9 cellular contexts compared by ENCODE assay signal in genomic region chr12:18861287-18861858, GRCh38.
DNase-seq lines count a peak whose midpoint lies in the region; ATAC-seq and TF ChIP-seq lines count a peak whose summit lies in the region.
"Had no signal": no experiment of that assay in that cellular context is flagged by ENCODE, and none has a peak within 500 bp of the region (broad histone marks: within the 10 kb centered on the region; RNA-seq: fewer than 3 reads in every experiment).

No MANE protein-coding gene starts in this region.

- peaks cover 0 to 6% of the 10 kb centered on the region in 2 experiments; a peak in 1 of 4 replicates for H3K4me1 ChIP-seq in HCT116 (ENCODE audit: control insufficient read depth in 1 of 2, insufficient read depth in 2 of 2, low read length in 2 of 2)
- H3K4me1 ChIP-seq in ascending aorta = no peaks in the 10 kb centered on the region

- peak overlapping the region; percentile 79 for H2AFZ ChIP-seq in HCT116 (ENCODE audit: low read depth, low read length, poor library complexity, severe bottlenecking)

- POLR2A ChIA-PET in HCT116 (lab: Charles Lee) = no interaction called here

- no peaks in the 10 kb centered on the region for H4K20me1 ChIP-seq in HCT116 (ENCODE audit: insufficient read depth)

- no TSS peak for BruUV-seq in HCT116 (replicated peaks; lab: Mats Ljungman, UMichigan)

- no peaks in the 10 kb centered on the region for H3K79me2 ChIP-seq in HCT116 (ENCODE audit: insufficient read depth, low read length)

- H3K9me3 ChIP-seq in HCT116 (ENCODE audit: control insufficient read depth in 1 of 2, insufficient read depth in 1 of 2, low read depth in 1 of 2, low read length in 2 of 2) = no peaks in the 10 kb centered on the region
- no peaks in the 10 kb centered on the region for H3K9me3 ChIP-seq in ascending aorta

- no peak overlapping the region for H3K27ac ChIP-seq in HCT116 (ENCODE audit: low read depth, low read length)
- no peak overlapping the region for H3K27ac ChIP-seq in ascending aorta
- H3K27ac ChIP-seq: SK-N-MC had no signal

- H3K9ac ChIP-seq in HCT116 (ENCODE audit: low read length) = no peak overlapping the region

- H3K36me3 ChIP-seq in HCT116 (ENCODE audit: control insufficient read depth in 1 of 2, insufficient read depth in 2 of 2, low read length in 2 of 2) = no peaks in the 10 kb centered on the region
- no peaks in the 10 kb centered on the region for H3K36me3 ChIP-seq in ascending aorta

- CTCF ChIA-PET in HCT116 (lab: Charles Lee) = interaction anchor here (0.7 to 2.4 kb wide), 3 partner anchors 13 to 325 kb away, joined by 3 to 10 read pairs (median 3); no protein-coding TSS in a partner anchor

- peak; percentile 69 for TF ChIP-seq RAD21 in HCT116 (IDR thresholded peaks at IDR 0.05; ENCODE audit: low read depth)

- TF ChIP-seq POLR2A in HCT116 (IDR thresholded peaks at IDR 0.05; ENCODE audit: borderline replicate concordance, extremely low read depth, insufficient read depth, insufficient read length) = no peak
- TF ChIP-seq POLR2A in GM18505 (IDR thresholded peaks at IDR 0.05; ENCODE audit: borderline replicate concordance, extremely low read depth, insufficient read depth, insufficient read length) = no peak

- H3K9me2 ChIP-seq in HCT116 (ENCODE audit: insufficient read depth) = no peaks in the 10 kb centered on the region

- H3K27me3 ChIP-seq in HCT116 (ENCODE audit: insufficient read depth, low read length) = no peaks in the 10 kb centered on the region
- no peaks in the 10 kb centered on the region for H3K27me3 ChIP-seq in ascending aorta

- TF ChIP-seq CTCF in AG09319 (IDR thresholded peaks at IDR 0.05; ENCODE audit: low read depth, low read length) (peak; percentile 30), HCT116 (IDR thresholded peaks at IDR 0.05 in 2 of 3, conservative IDR thresholded peaks at IDR 0.05 in 1 of 3; ENCODE audit: borderline replicate concordance in 1 of 3, insufficient read depth in 1 of 3, low read depth in 2 of 3, low read length in 2 of 3) (peak; percentile 57 to 74 (median 67); a peak in 5 of 6 replicates), ascending aorta (IDR thresholded peaks at IDR 0.05) (peak in 1 of 3 experiments; percentile 27)

- no peak overlapping the region for H3K4me3 ChIP-seq in HCT116 (replicated peaks in 1 of 2; ENCODE audit: low read depth in 1 of 2, low read length in 2 of 2)
- no peak overlapping the region for H3K4me3 ChIP-seq in ascending aorta
- H3K4me3 ChIP-seq: SK-N-MC had no signal

- no peak overlapping the region for H3K4me2 ChIP-seq in HCT116 (ENCODE audit: low read length)

- peak; percentile 72 for ATAC-seq in HCT116
- ATAC-seq in GM18505 (IDR thresholded peaks at IDR 0.05; ENCODE audit: unreplicated experiment) = no peak

- intact Hi-C loops in HCT116 (cut with micrococcal nuclease) (loop anchor here (1.0 kb wide), 1 partner anchor 325 kb away; no protein-coding TSS in a partner anchor), ascending aorta (cut with DNase I) (no loop called here)

- no peak for DNase-seq in AG09319 (ENCODE audit: extremely low read depth, low read depth)
- DNase-seq in HCT116 (ENCODE audit: low read depth, low spot score) = peak; percentile 47
- peak; percentile 37 for DNase-seq in SK-N-DZ (ENCODE audit: low spot score)
- DNase-seq in iris pigment epithelial cell (ENCODE audit: low read depth) = peak; percentile 36
- no peak for DNase-seq in activated effector memory CD4-positive, alpha-beta T cell treated with Interleukin-2 at 50 U/mL for 16 hours
- no peak for DNase-seq in anterior cingulate cortex (lab: John Stamatoyannopoulos, UW)
- no peak for DNase-seq in ascending aorta (ENCODE audit: low spot score in 2 of 2)

- RAD21 ChIA-PET in HCT116 (lab: Charles Lee; ENCODE audit: low non-redundant PET in 1 of 2, low total read pairs in 2 of 2, uncharacterized antibody in 2 of 2, unreplicated experiment in 2 of 2) = no interaction called here

TF ChIP-seq in HCT116, 20 proteins besides CTCF, POLR2A, EP300 and RAD21:
- TF ChIP-seq ZFX (IDR thresholded peaks at IDR 0.05) = no peak
- TF ChIP-seq YY1 (IDR thresholded peaks at IDR 0.05; ENCODE audit: extremely low read depth, insufficient replicate concordance, low read depth, low read length) = no peak
- no peak for TF ChIP-seq FOSL1 (IDR thresholded peaks at IDR 0.05; ENCODE audit: low read depth)
- TF ChIP-seq EZH2phosphoT487 (IDR thresholded peaks at IDR 0.05; ENCODE audit: borderline replicate concordance) = no peak
- TF ChIP-seq EZH2 (IDR thresholded peaks at IDR 0.05) = no peak
- TF ChIP-seq ZNF274 (IDR thresholded peaks at IDR 0.05; ENCODE audit: low read depth, low read length) = no peak
- TF ChIP-seq CEBPB (IDR thresholded peaks at IDR 0.05; ENCODE audit: low read depth) = no peak

Comparison
In these comparisons a context has a peak if more than half of its experiments do, and no peak if none do; other contexts are left out.
1. DNase-seq: peak in HCT116 (single experiment), SK-N-DZ (single experiment) and iris pigment epithelial cell (single experiment); none in AG09319 (single experiment), activated effector memory CD4-positive, alpha-beta T cell treated with Interleukin-2 at 50 U/mL for 16 hours (single experiment), anterior cingulate cortex (0 of 58) and ascending aorta (0 of 2).